ENCODE assay signal across 1 cellular context in genomic region chr4:107930821-107931774, GRCh38.
TF ChIP-seq lines count a peak whose summit lies in the region.

Gene CYP2U1, plus strand, starts transcription at chr4:107931549. Its CDS starts 95 bp downstream, at chr4:107931644.

TF ChIP-seq in K562, 482 proteins besides CTCF, POLR2A, EP300 and RAD21 (continued from another document and continues in another):
- TF ChIP-seq RNF219 (CRISPR knock-in tag; IDR thresholded peaks at IDR 0.05) (no peak), ZFX (CRISPR knock-in tag; IDR thresholded peaks at IDR 0.05) (peak; percentile 31), BDP1 (IDR thresholded peaks at IDR 0.05; ENCODE audit: insufficient read depth, insufficient read length) (no peak), AFF4 (CRISPR knock-in tag; IDR thresholded peaks at IDR 0.05) (no peak), VEZF1 (CRISPR knock-in tag; IDR thresholded peaks at IDR 0.05) (peak; percentile 32; the same call in 1 of the 2 replicates), MAFK (IDR thresholded peaks at IDR 0.05; ENCODE audit: low read length) (no peak), ZNF175 (CRISPR knock-in tag; IDR thresholded peaks at IDR 0.05; ENCODE audit: low read depth) (no peak), PURB (CRISPR knock-in tag; IDR thresholded peaks at IDR 0.05; ENCODE audit: low read depth) (no peak), L3MBTL2 (IDR thresholded peaks at IDR 0.05) (peak; percentile 53; the same call in 1 of the 2 replicates), NRF1 (conservative IDR thresholded peaks at IDR 0.05 in 1 of 2, IDR thresholded peaks at IDR 0.05 in 1 of 2) (peak; percentile 75 to 79), DMBX1 (CRISPR knock-in tag; IDR thresholded peaks at IDR 0.05; ENCODE audit: borderline replicate concordance) (no peak), CREBBP (IDR thresholded peaks at IDR 0.05; ENCODE audit: low read depth, low read length) (no peak), ZFP1 (CRISPR knock-in tag; IDR thresholded peaks at IDR 0.05) (no peak), HNRNPLL (IDR thresholded peaks at IDR 0.05; ENCODE audit: low read depth, low read length, poor library complexity, severe bottlenecking) (no peak), NR2C2 (CRISPR knock-in tag; IDR thresholded peaks at IDR 0.05) (no peak), NR2C2 (tag; IDR thresholded peaks at IDR 0.05) (peak; percentile 31; the same call in 1 of the 2 replicates), MBD2 (IDR thresholded peaks at IDR 0.05; ENCODE audit: borderline replicate concordance, low read depth) (no peak), HMGXB4 (CRISPR knock-in tag; IDR thresholded peaks at IDR 0.05) (no peak), RBM25 (IDR thresholded peaks at IDR 0.05; ENCODE audit: low read depth, low read length, severe bottlenecking) (peak; percentile 80), ZNF512 (tag; IDR thresholded peaks at IDR 0.05) (no peak), GTF2E2 (tag; IDR thresholded peaks at IDR 0.05) (no peak), MNT (conservative IDR thresholded peaks at IDR 0.05) (peak in 1 of 2 experiments; percentile 42; a peak in 1 of 4 replicates), RBFOX2 (IDR thresholded peaks at IDR 0.05; ENCODE audit: low read depth, low read length) (peak; percentile 40; the same call in 1 of the 2 replicates), CBX3 (IDR thresholded peaks at IDR 0.05; ENCODE audit: borderline replicate concordance in 1 of 2, low read length in 2 of 2) (no peak), MTA1 (IDR thresholded peaks at IDR 0.05; ENCODE audit: borderline replicate concordance) (no peak), ZBTB49 (CRISPR knock-in tag; IDR thresholded peaks at IDR 0.05; ENCODE audit: borderline replicate concordance) (no peak), POLR2G (IDR thresholded peaks at IDR 0.05; ENCODE audit: low read depth, low read length) (peak; percentile 41; the same call in 1 of the 2 replicates), ZBTB33 (CRISPR knock-in tag; IDR thresholded peaks at IDR 0.05) (0 out of 2 replicates have a peak, but pooled peaks have one; percentile 10), ZNF518B (CRISPR knock-in tag; IDR thresholded peaks at IDR 0.05) (no peak), LEF1 (IDR thresholded peaks at IDR 0.05) (no peak), ZNF780A (CRISPR knock-in tag; IDR thresholded peaks at IDR 0.05) (no peak), ELK3 (CRISPR knock-in tag; IDR thresholded peaks at IDR 0.05) (no peak), ZNF140 (CRISPR knock-in tag; IDR thresholded peaks at IDR 0.05) (no peak), CAMTA2 (CRISPR knock-in tag; conservative IDR thresholded peaks at IDR 0.05) (no peak), NCOA6 (IDR thresholded peaks at IDR 0.05) (no peak)
